In the genomic region with DNA sequence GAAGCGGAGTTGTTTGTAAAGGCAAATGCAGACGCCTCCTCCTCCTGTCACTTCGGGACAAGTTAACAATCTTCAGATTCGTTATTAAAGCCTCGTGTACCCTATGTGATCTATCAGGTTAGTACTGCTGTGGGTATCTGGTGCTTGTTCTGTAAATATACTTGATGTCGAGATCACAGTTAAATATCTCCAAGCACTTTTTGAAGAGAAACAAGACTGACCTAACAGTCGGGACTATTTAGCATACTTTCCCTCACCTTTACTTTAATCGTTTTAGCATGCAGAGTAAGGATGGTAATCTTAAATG, we compare ENCODE assay signal across 8 cellular contexts. TPM values are rescaled to one million over a fixed set of nuclear protein-coding genes. Genes with fewer than 3 reads are reported as not detected.
DNase-seq lines count a peak whose midpoint lies in the region; ATAC-seq and TF ChIP-seq lines count a peak whose summit lies in the region.

No MANE protein-coding gene starts in this region.

- H3K9me3 ChIP-seq in SK-N-SH (no peaks in the 10 kb centered on the region), subcutaneous abdominal adipose tissue (ENCODE audit: control insufficient read depth in 5 of 5, low read length in 5 of 5) (no peaks in the 10 kb centered on the region)

- H3K4me3 ChIP-seq in SK-N-SH (ENCODE audit: low read depth in 2 of 2, low read length in 1 of 2) (peak overlapping the region; percentile 90 to 98), subcutaneous abdominal adipose tissue (ENCODE audit: low read depth in 1 of 5, low read length in 5 of 5) (peak overlapping the region; percentile 86 to 98 (median 95))

- CTCF ChIA-PET in SK-N-SH (lab: Yijun Ruan, JAX): interaction anchor here (1.2 to 2.3 kb wide), 4 partner anchors 11 to 284 kb away, joined by 3 to 5 read pairs (median 4); a partner anchor contains a TSS
- CTCF ChIA-PET in activated CD8-positive, alpha-beta T cell treated with anti-CD3 and anti-CD28 coated beads, Interleukin-2, amount 10 ng/mL, durations not matched to agents 7 days and 5 days (lab: Charles Lee): interaction anchor here (1.4 to 5.4 kb wide), 3 partner anchors 237 to 285 kb away, joined by 3 to 38 read pairs (median 7); no protein-coding TSS in a partner anchor

- 2% methylated on average over 8 of the region's 8 CpGs for WGBS in SK-N-SH (ENCODE audit: low lambda C conversion rate)

- H3K79me2 ChIP-seq in SK-N-SH (ENCODE audit: insufficient read depth): peaks cover 50% of the 10 kb centered on the region

- no peaks in the 10 kb centered on the region for H4K20me1 ChIP-seq in SK-N-SH (ENCODE audit: insufficient read depth)

- H3K27ac Mint-ChIP-seq in activated CD8-positive, alpha-beta T cell treated with anti-CD3 and anti-CD28 coated beads, Interleukin-2, amount 10 ng/mL, durations not matched to agents 7 days and 5 days: peak overlapping the region; percentile 96
- H3K27ac Mint-ChIP-seq in immature natural killer cell: peak overlapping the region; percentile 91 to 98 (median 96)

- H3K27ac ChIP-seq in SK-N-SH (ENCODE audit: low read depth in 2 of 2, low read length in 1 of 2) (peak overlapping the region; percentile 78 to 91; a peak in 3 of 4 replicates), subcutaneous abdominal adipose tissue (ENCODE audit: low read depth, low read length) (peak overlapping the region; percentile 84)

- H3K4me1 ChIP-seq in SK-N-SH (ENCODE audit: control insufficient read depth in 1 of 2, insufficient read depth in 2 of 2, low read depth in 1 of 2, low read length in 1 of 2) (peaks cover 5 to 15% of the 10 kb centered on the region in 2 experiments; a peak in 1 of 4 replicates), subcutaneous abdominal adipose tissue (ENCODE audit: control insufficient read depth in 5 of 5, insufficient read depth in 5 of 5, low read length in 5 of 5) (peaks cover 2 to 29% (median 21%) of the 10 kb centered on the region in 5 donors)

- POLR2A ChIA-PET in SK-N-SH (lab: Yijun Ruan, JAX): interaction anchor here (1.6 kb wide), 1 partner anchor 153 kb away, joined by 5 read pairs; a partner anchor contains a TSS
- POLR2A ChIA-PET in activated CD8-positive, alpha-beta T cell treated with anti-CD3 and anti-CD28 coated beads, Interleukin-2, amount 10 ng/mL, durations not matched to agents 7 days and 5 days (lab: Charles Lee): interaction anchor here (0.8 to 2.5 kb wide), 10 partner anchors 32 to 286 kb away, joined by 3 to 28 read pairs (median 4); a partner anchor contains a TSS

- peak overlapping the region; percentile 90 for H3K4me3 Mint-ChIP-seq in activated CD8-positive, alpha-beta T cell treated with anti-CD3 and anti-CD28 coated beads, Interleukin-2, amount 10 ng/mL, durations not matched to agents 7 days and 5 days
- H3K4me3 Mint-ChIP-seq in immature natural killer cell: peak overlapping the region; percentile 92 to 100 (median 95)

- H3K4me2 ChIP-seq in SK-N-SH: peak overlapping the region; percentile 83

- peaks cover 20% of the 10 kb centered on the region for H3K36me3 Mint-ChIP-seq in activated CD8-positive, alpha-beta T cell treated with anti-CD3 and anti-CD28 coated beads, Interleukin-2, amount 10 ng/mL, durations not matched to agents 7 days and 5 days (ENCODE audit: low read depth)
- H3K36me3 Mint-ChIP-seq in immature natural killer cell: peaks cover 0 to 6% (median 2%) of the 10 kb centered on the region in 3 donors

- H3K36me3 ChIP-seq in SK-N-SH (replicated peaks in 1 of 2; ENCODE audit: control insufficient read depth in 1 of 2, insufficient read depth in 2 of 2, low read length in 1 of 2) (peaks cover 4 to 15% of the 10 kb centered on the region in 2 experiments), subcutaneous abdominal adipose tissue (ENCODE audit: control insufficient read depth in 5 of 5, insufficient read depth in 5 of 5, low read length in 5 of 5) (peaks cover 0 to 4% (median 3%) of the 10 kb centered on the region in 5 donors)

- H3K9ac ChIP-seq in SK-N-SH (peak overlapping the region; percentile 72), subcutaneous abdominal adipose tissue (ENCODE audit: low read length in 5 of 5) (peak overlapping the region; percentile 88 to 100 (median 98))

- TF ChIP-seq CTCF in SK-N-SH (IDR thresholded peaks at IDR 0.05): no peak

- H3K4me1 Mint-ChIP-seq in activated CD8-positive, alpha-beta T cell treated with anti-CD3 and anti-CD28 coated beads, Interleukin-2, amount 10 ng/mL, durations not matched to agents 7 days and 5 days (ENCODE audit: low read depth): peaks cover 24% of the 10 kb centered on the region
- H3K4me1 Mint-ChIP-seq in immature natural killer cell: peaks cover 28 to 46% of the 10 kb centered on the region in 2 donors

- H3F3A ChIP-seq in SK-N-SH (replicated peaks; ENCODE audit: insufficient read depth): peaks cover 13% of the 10 kb centered on the region

- TF ChIP-seq EP300 in SK-N-SH (IDR thresholded peaks at IDR 0.05; ENCODE audit: borderline replicate concordance in 1 of 2, low read depth in 1 of 2, low read length in 1 of 2): no peak

- ATAC-seq in SK-N-SH treated with all-trans-retinoic acid at 6 μM for 48 hours: no peak; the same call in 2 of the 3 replicates
- ATAC-seq in activated CD8-positive, alpha-beta T cell treated with anti-CD3 and anti-CD28 coated beads, Interleukin-2, amount 10 ng/mL, durations not matched to agents 7 days and 5 days: no peak

- DNase-seq in SK-N-SH: no peak
- DNase-seq in activated CD8-positive, alpha-beta T cell treated with anti-CD3 and anti-CD28 coated beads, Interleukin-2, amount 10 ng/mL, durations not matched to agents 7 days and 5 days: no peak
- DNase-seq in immature natural killer cell: no peak
- DNase-seq in occipital lobe (lab: John Stamatoyannopoulos, UW): no peak
- DNase-seq in OCI-M1 (lab: John Stamatoyannopoulos, UW): no peak
- no peak for DNase-seq in dedifferentiated amniotic fluid mesenchymal stem cell (ENCODE audit: extremely low spot score)

- no peak for TF ChIP-seq RAD21 in SK-N-SH (IDR thresholded peaks at IDR 0.05; ENCODE audit: low read length)

- H3K9me3 Mint-ChIP-seq in activated CD8-positive, alpha-beta T cell treated with anti-CD3 and anti-CD28 coated beads, Interleukin-2, amount 10 ng/mL, durations not matched to agents 7 days and 5 days (ENCODE audit: insufficient read depth): peaks cover 7% of the 10 kb centered on the region
- no peaks in the 10 kb centered on the region for H3K9me3 Mint-ChIP-seq in immature natural killer cell

- no peaks in the 10 kb centered on the region for H3K9me2 ChIP-seq in SK-N-SH

- peaks cover 10% of the 10 kb centered on the region for H3K27me3 Mint-ChIP-seq in activated CD8-positive, alpha-beta T cell treated with anti-CD3 and anti-CD28 coated beads, Interleukin-2, amount 10 ng/mL, durations not matched to agents 7 days and 5 days (ENCODE audit: low read depth)
- peaks cover 4 to 11% (median 7%) of the 10 kb centered on the region in 3 donors for H3K27me3 Mint-ChIP-seq in immature natural killer cell (ENCODE audit: low read depth in 3 of 3)

- peaks cover 6% of the 10 kb centered on the region; the same call in 1 of the 2 replicates for H3K27me3 ChIP-seq in SK-N-SH (ENCODE audit: insufficient read depth)
- H3K27me3 ChIP-seq in subcutaneous abdominal adipose tissue (ENCODE audit: control insufficient read depth in 5 of 5, insufficient read depth in 4 of 5, low read length in 5 of 5): peaks cover 0 to 4% (median 2%) of the 10 kb centered on the region in 5 donors

- H2AFZ ChIP-seq in SK-N-SH (ENCODE audit: low read depth): peak overlapping the region; percentile 87

TF ChIP-seq in SK-N-SH, 30 proteins besides CTCF, POLR2A, EP300 and RAD21 (continues in another document):
- TF ChIP-seq, protein P1, sequence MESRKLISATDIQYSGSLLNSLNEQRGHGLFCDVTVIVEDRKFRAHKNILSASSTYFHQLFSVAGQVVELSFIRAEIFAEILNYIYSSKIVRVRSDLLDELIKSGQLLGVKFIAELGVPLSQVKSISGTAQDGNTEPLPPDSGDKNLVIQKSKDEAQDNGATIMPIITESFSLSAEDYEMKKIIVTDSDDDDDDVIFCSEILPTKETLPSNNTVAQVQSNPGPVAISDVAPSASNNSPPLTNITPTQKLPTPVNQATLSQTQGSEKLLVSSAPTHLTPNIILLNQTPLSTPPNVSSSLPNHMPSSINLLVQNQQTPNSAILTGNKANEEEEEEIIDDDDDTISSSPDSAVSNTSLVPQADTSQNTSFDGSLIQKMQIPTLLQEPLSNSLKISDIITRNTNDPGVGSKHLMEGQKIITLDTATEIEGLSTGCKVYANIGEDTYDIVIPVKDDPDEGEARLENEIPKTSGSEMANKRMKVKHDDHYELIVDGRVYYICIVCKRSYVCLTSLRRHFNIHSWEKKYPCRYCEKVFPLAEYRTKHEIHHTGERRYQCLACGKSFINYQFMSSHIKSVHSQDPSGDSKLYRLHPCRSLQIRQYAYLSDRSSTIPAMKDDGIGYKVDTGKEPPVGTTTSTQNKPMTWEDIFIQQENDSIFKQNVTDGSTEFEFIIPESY (IDR thresholded peaks at IDR 0.05; ENCODE audit: borderline replicate concordance, low read depth): no peak

TF ChIP-seq in SK-N-SH treated with all-trans-retinoic acid at 6 μM for 48 hours, 23 proteins besides CTCF, POLR2A, EP300 and RAD21 (continues in another document):
- TF ChIP-seq ZNF70 (CRISPR knock-in tag; IDR thresholded peaks at IDR 0.05): no peak

RNA-seq across cellular contexts. Expression of a gene that starts 0.7 kb away (rescaled TPM):
- 14.0 and 20.1 TPM in 2 replicates for polyA plus RNA-seq in SK-N-SH (2012; rRNA removed)
- polyA plus RNA-seq in SK-N-SH (2012; cell fraction: cytosol; rRNA removed): 20.8 and 22.7 TPM in 2 replicates
- 10.2 and 17.7 TPM in 2 replicates for polyA plus RNA-seq in SK-N-SH (2012; cell fraction: nucleus; rRNA removed)
- total RNA-seq in activated CD8-positive, alpha-beta T cell treated with anti-CD3 and anti-CD28 coated beads, Interleukin-2, amount 10 ng/mL, durations not matched to agents 7 days and 5 days: 10 to 100 TPM; 18.3 to 22.3 TPM
- 10 to 100 TPM; 13.2 to 19.3 (median 16.6) TPM for polyA plus RNA-seq in immature natural killer cell
- total RNA-seq in occipital lobe: 34.9 TPM

RNA-seq across cellular contexts. Expression of a gene that starts 45.8 kb away (rescaled TPM):
- polyA plus RNA-seq in SK-N-SH (2012; rRNA removed): 1.8 and 2.3 TPM in 2 replicates
- polyA plus RNA-seq in SK-N-SH (2012; cell fraction: cytosol; rRNA removed): 2.8 and 3.3 TPM in 2 replicates
- 0.27 and 0.67 TPM in 2 replicates for polyA plus RNA-seq in SK-N-SH (2012; cell fraction: nucleus; rRNA removed)
- total RNA-seq in activated CD8-positive, alpha-beta T cell treated with anti-CD3 and anti-CD28 coated beads, Interleukin-2, amount 10 ng/mL, durations not matched to agents 7 days and 5 days: not detected
- polyA plus RNA-seq in immature natural killer cell: not detected
- 26.2 TPM for total RNA-seq in occipital lobe

Comparison
In these comparisons a context has a peak if more than half of its experiments do, and no peak if none do; other contexts are left out.
1. RNA of a gene that starts 45.8 kb away (total RNA-seq): 26.2 TPM in occipital lobe (single experiment); not detected in activated CD8-positive, alpha-beta T cell treated with anti-CD3 and anti-CD28 coated beads, Interleukin-2, amount 10 ng/mL, durations not matched to agents 7 days and 5 days; every median in the first group is over 10 times any median in the second.